ENCODE assay signal across 1 cellular context in the genomic region with DNA sequence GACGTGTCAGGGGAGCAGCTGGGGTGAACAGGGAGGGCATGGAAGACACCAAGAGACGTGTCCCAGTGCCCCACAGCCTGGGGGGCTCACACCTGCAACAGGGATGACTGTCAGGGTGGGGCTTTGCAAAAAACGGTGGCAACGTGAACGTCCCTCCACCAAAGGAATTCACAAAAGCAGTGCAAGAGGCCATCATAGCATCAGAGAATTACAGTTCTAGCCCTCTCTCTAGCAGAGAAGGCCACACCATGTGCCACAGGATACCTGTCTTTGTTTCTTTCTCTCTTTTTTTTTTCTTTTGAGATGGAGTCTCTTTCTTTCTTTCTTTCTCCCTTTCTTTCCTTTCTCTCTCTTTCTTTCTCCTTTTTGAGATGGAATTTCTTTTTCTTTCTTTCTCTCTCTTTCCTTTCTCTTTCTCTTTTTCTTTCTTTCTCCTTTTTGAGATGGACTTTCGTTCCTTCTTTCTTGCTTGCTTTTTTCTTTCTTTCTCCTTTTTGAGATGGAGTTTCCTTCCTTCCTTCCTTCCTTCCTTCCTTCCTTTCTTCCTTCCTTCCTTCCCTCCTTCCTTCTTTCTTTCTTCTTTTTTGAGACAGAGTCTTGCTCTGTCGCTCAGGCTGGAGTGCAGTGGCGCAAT.
TF ChIP-seq lines count a peak whose summit lies in the region.

No MANE protein-coding gene starts in this region.

TF ChIP-seq in K562, 482 proteins besides CTCF, POLR2A, EP300 and RAD21:
- TF ChIP-seq, protein P1, sequence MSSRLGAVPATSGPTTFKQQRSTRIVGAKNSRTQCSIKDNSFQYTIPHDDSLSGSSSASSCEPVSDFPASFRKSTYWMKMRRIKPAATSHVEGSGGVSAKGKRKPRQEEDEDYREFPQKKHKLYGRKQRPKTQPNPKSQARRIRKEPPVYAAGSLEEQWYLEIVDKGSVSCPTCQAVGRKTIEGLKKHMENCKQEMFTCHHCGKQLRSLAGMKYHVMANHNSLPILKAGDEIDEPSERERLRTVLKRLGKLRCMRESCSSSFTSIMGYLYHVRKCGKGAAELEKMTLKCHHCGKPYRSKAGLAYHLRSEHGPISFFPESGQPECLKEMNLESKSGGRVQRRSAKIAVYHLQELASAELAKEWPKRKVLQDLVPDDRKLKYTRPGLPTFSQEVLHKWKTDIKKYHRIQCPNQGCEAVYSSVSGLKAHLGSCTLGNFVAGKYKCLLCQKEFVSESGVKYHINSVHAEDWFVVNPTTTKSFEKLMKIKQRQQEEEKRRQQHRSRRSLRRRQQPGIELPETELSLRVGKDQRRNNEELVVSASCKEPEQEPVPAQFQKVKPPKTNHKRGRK (tag; IDR thresholded peaks at IDR 0.05), result peak; percentile 90
- TF ChIP-seq, protein P2, sequence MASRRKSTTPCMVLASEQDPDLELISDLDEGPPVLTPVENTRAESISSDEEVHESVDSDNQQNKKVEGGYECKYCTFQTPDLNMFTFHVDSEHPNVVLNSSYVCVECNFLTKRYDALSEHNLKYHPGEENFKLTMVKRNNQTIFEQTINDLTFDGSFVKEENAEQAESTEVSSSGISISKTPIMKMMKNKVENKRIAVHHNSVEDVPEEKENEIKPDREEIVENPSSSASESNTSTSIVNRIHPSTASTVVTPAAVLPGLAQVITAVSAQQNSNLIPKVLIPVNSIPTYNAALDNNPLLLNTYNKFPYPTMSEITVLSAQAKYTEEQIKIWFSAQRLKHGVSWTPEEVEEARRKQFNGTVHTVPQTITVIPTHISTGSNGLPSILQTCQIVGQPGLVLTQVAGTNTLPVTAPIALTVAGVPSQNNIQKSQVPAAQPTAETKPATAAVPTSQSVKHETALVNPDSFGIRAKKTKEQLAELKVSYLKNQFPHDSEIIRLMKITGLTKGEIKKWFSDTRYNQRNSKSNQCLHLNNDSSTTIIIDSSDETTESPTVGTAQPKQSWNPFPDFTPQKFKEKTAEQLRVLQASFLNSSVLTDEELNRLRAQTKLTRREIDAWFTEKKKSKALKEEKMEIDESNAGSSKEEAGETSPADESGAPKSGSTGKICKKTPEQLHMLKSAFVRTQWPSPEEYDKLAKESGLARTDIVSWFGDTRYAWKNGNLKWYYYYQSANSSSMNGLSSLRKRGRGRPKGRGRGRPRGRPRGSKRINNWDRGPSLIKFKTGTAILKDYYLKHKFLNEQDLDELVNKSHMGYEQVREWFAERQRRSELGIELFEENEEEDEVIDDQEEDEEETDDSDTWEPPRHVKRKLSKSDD (conservative IDR thresholded peaks at IDR 0.05; ENCODE audit: low read length), result no peak
- no peak for TF ChIP-seq JUN (IDR thresholded peaks at IDR 0.05; ENCODE audit: borderline replicate concordance, low read depth, low read length)
- TF ChIP-seq JUN (CRISPR knock-in tag; IDR thresholded peaks at IDR 0.05; ENCODE audit: borderline replicate concordance), result no peak
- TF ChIP-seq TRIM25 (IDR thresholded peaks at IDR 0.05; ENCODE audit: borderline replicate concordance), result no peak
